In genomic region chr16:48035142-48035541, GRCh38 we compare ENCODE assay signal across 33 cellular contexts.
"Had no signal": no experiment of that assay in that cellular context is flagged by ENCODE, and none has a peak within 500 bp of the region (broad histone marks: within the 10 kb centered on the region; RNA-seq: fewer than 3 reads in every experiment).

No MANE protein-coding gene starts in this region.

- H3K27ac ChIP-seq: body of pancreas, breast epithelium had no signal

- H3K9me3 Mint-ChIP-seq: activated CD4-positive, alpha-beta T cell treated with anti-CD3 and anti-CD28 coated beads, Interleukin-2, amount 10 ng/mL, durations not matched to agents 7 days and 5 days; activated T-cell treated with anti-CD3 and anti-CD28 coated beads, Interleukin-2, amount 50 U/mL, for 24 hours had no signal

- H3K36me3 ChIP-seq: breast epithelium, MG63 had no signal

- H3K9me3 ChIP-seq: body of pancreas, breast epithelium, MG63 had no signal

- H3K4me3 ChIP-seq: body of pancreas, breast epithelium, K562, MG63 had no signal

- H3K36me3 Mint-ChIP-seq: activated naive CD4-positive, alpha-beta T cell treated with anti-CD3 and anti-CD28 coated beads, Interleukin-2, amount 50 U/mL, for 24 hours; activated naive CD8-positive, alpha-beta T cell treated with anti-CD3 and anti-CD28 coated beads, Interleukin-2, amount 10 ng/mL, durations not matched to agents 7 days and 5 days; T-cell; WTC11 had no signal

- H3K4me3 Mint-ChIP-seq: activated CD4-positive, alpha-beta T cell treated with anti-CD3 and anti-CD28 coated beads for 36 hours; activated CD4-positive, alpha-beta T cell treated with anti-CD3 and anti-CD28 coated beads, Interleukin-2, amount 10 ng/mL, durations not matched to agents 7 days and 5 days; activated CD8-positive, alpha-beta T cell treated with anti-CD3 and anti-CD28 coated beads, Interleukin-2, amount 10 ng/mL, durations not matched to agents 7 days and 5 days; activated naive CD4-positive, alpha-beta T cell treated with anti-CD3 and anti-CD28 coated beads, Interleukin-2, amount 50 U/mL, for 24 hours; activated naive CD8-positive, alpha-beta T cell treated with anti-CD3 and anti-CD28 coated beads, Interleukin-2, amount 10 ng/mL, durations not matched to agents 7 days and 5 days; activated T-cell treated with anti-CD3 and anti-CD28 coated beads, Interleukin-2, amount 50 U/mL, for 24 hours; T-cell; WTC11 had no signal

- DNase-seq: activated CD4-positive, alpha-beta T cell treated with anti-CD3 and anti-CD28 coated beads for 36 hours; activated CD4-positive, alpha-beta T cell treated with anti-CD3 and anti-CD28 coated beads, Interleukin-2, amount 10 ng/mL, durations not matched to agents 7 days and 5 days; activated CD4-positive, alpha-beta T cell treated with anti-CD3 and anti-CD28 coated beads, Interleukin-2, amount 50 U/mL, for 48 hours; activated CD8-positive, alpha-beta T cell treated with anti-CD3 and anti-CD28 coated beads, Interleukin-2, amount 10 ng/mL, durations not matched to agents 7 days and 5 days; activated gamma-delta T cell; activated naive CD4-positive, alpha-beta T cell treated with Interleukin-2 at 50 U/mL for 16 hours; activated naive CD8-positive, alpha-beta T cell treated with anti-CD3 and anti-CD28 coated beads, Interleukin-2, amount 10 ng/mL, durations not matched to agents 7 days and 5 days; activated T-cell treated with anti-CD3 and anti-CD28 coated beads, Interleukin-2, amount 50 U/mL, for 24 hours; amygdala; body of pancreas; central memory CD4-positive, alpha-beta T cell; IMR-90; MG63; NCI-H1092; NCI-H1436 treated with DMSO at 0.1 percent for 48 hours; NCI-H1694 treated with DMSO at 0.1 percent for 48 hours; NCI-H2029; NCI-H2171; NCI-H510A; NCI-H526; NCI-H748 treated with DMSO at 0.1 percent for 48 hours; NK-92 treated with Interleukin-12 subunit alpha and Interleukin-12 subunit beta, amount 100 ng/mL, for 24 hours; SHP77 treated with DMSO at 0.1 percent for 48 hours; T-cell; T-helper 2 cell; T1000 had no signal

- H3K4me1 ChIP-seq: body of pancreas, breast epithelium had no signal

- H3K27ac Mint-ChIP-seq: activated CD4-positive, alpha-beta T cell treated with anti-CD3 and anti-CD28 coated beads for 36 hours; activated CD4-positive, alpha-beta T cell treated with anti-CD3 and anti-CD28 coated beads, Interleukin-2, amount 10 ng/mL, durations not matched to agents 7 days and 5 days; activated CD8-positive, alpha-beta T cell treated with anti-CD3 and anti-CD28 coated beads, Interleukin-2, amount 10 ng/mL, durations not matched to agents 7 days and 5 days; activated naive CD4-positive, alpha-beta T cell treated with anti-CD3 and anti-CD28 coated beads, Interleukin-2, amount 50 U/mL, for 24 hours; activated naive CD8-positive, alpha-beta T cell treated with anti-CD3 and anti-CD28 coated beads, Interleukin-2, amount 10 ng/mL, durations not matched to agents 7 days and 5 days; activated T-cell treated with anti-CD3 and anti-CD28 coated beads, Interleukin-2, amount 50 U/mL, for 24 hours; activated T-helper 2 cell treated with anti-CD3 and anti-CD28 coated beads, Interferon-gamma antibody, Interleukin-2, Interleukin-4, amounts not matched to agents 10 μg/mL and 5 μg/mL and 100 μg/mL, durations not matched to agents 14 hours and 24 hours and 36 hours; T-cell; WTC11 had no signal

- H3K4me1 Mint-ChIP-seq: activated CD4-positive, alpha-beta T cell treated with anti-CD3 and anti-CD28 coated beads for 36 hours; activated CD4-positive, alpha-beta T cell treated with anti-CD3 and anti-CD28 coated beads, Interleukin-2, amount 10 ng/mL, durations not matched to agents 7 days and 5 days; activated naive CD4-positive, alpha-beta T cell treated with anti-CD3 and anti-CD28 coated beads, Interleukin-2, amount 50 U/mL, for 24 hours; activated naive CD8-positive, alpha-beta T cell treated with anti-CD3 and anti-CD28 coated beads, Interleukin-2, amount 10 ng/mL, durations not matched to agents 7 days and 5 days; T-cell; WTC11 had no signal

- ATAC-seq: activated CD4-positive, alpha-beta T cell treated with anti-CD3 and anti-CD28 coated beads for 36 hours; activated CD4-positive, CD25-positive, alpha-beta regulatory T cell treated with anti-CD3 and anti-CD28 coated beads, Interleukin-2, amount 50 U/mL, for 24 hours; activated CD8-positive, alpha-beta T cell treated with anti-CD3 and anti-CD28 coated beads, Interleukin-2, amount 10 ng/mL, durations not matched to agents 7 days and 5 days; body of pancreas; K562; SK-N-SH treated with all-trans-retinoic acid at 6 μM for 48 hours; T-cell; WTC11 had no signal

- H3K27me3 ChIP-seq: body of pancreas, breast epithelium, MG63 had no signal

- H3K27me3 Mint-ChIP-seq: activated naive CD8-positive, alpha-beta T cell treated with anti-CD3 and anti-CD28 coated beads, Interleukin-2, amount 10 ng/mL, durations not matched to agents 7 days and 5 days had no signal
